In the genomic region with DNA sequence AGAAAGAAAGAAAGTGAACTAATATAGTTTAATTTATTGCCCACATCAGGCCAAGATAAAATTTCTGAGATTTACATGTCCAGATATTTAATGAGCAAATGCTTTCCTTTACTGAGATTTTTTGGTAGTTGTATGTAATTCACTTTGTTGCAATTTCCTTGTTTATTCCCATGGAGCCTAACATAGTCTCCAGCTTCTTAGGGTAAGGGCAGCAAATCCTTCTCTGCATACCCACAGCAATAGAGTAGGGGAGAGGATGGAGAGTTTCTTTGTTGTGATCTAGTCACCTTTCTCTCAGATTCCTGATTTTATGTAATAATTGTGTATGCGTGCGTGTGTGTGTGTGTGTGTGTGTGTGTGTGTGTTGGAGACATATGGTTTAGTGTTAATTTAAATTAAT, we compare ENCODE assay signal across 16 cellular contexts. TPM values are rescaled to one million over a fixed set of nuclear protein-coding genes. Genes with fewer than 3 reads are reported as not detected.
DNase-seq lines count a peak whose midpoint lies in the region; ATAC-seq and TF ChIP-seq lines count a peak whose summit lies in the region.
"Had no signal": no experiment of that assay in that cellular context is flagged by ENCODE, and none has a peak within 500 bp of the region (broad histone marks: within the 10 kb centered on the region; RNA-seq: fewer than 3 reads in every experiment).

No MANE protein-coding gene starts in this region.

- peaks cover 47% of the 10 kb centered on the region for H3K4me1 ChIP-seq in GM23338 (ENCODE audit: insufficient read depth)
- peaks cover 56% of the 10 kb centered on the region for H3K4me1 ChIP-seq in SJSA1 (replicated peaks)
- H3K4me1 ChIP-seq in iPS DF 6.9 (ENCODE audit: control insufficient read depth, insufficient read depth, low read length) = peaks cover 5% of the 10 kb centered on the region; the same call in 1 of the 2 replicates
- no peaks in the 10 kb centered on the region for H3K4me1 ChIP-seq in mucosa of descending colon (ENCODE audit: low read depth)

- H3K79me2 ChIP-seq in GM23338 (replicated peaks; ENCODE audit: insufficient read depth) = peaks cover 58% of the 10 kb centered on the region

- H3F3A ChIP-seq in GM23338 (replicated peaks; ENCODE audit: low read depth) = 0 out of 2 replicates have a peak, but pooled peaks cover 1% of the 10 kb centered on the region

- no CpG with 5 or more reads among the region's 2 CpGs for WGBS in iPS DF 6.9 (ENCODE audit: insufficient coverage, insufficient read length)

- peak; percentile 55 for ATAC-seq in GM23338
- ATAC-seq in mucosa of descending colon = no peak
- no peak for ATAC-seq in HG03342 (IDR thresholded peaks at IDR 0.05; ENCODE audit: unreplicated experiment)
- ATAC-seq: Panc1 had no signal

- peaks cover 36% of the 10 kb centered on the region for H3K36me3 Mint-ChIP-seq in GM23338 (ENCODE audit: low read depth)
- no peaks in the 10 kb centered on the region for H3K36me3 Mint-ChIP-seq in mesothelial cell of epicardium

- peaks cover 61% of the 10 kb centered on the region for H3K4me1 Mint-ChIP-seq in GM23338
- H3K4me1 Mint-ChIP-seq in mesothelial cell of epicardium = peaks cover 37% of the 10 kb centered on the region

- H3K9me3 ChIP-seq in SJSA1 (replicated peaks) (no peaks in the 10 kb centered on the region), iPS DF 6.9 (ENCODE audit: control insufficient read depth, insufficient read depth, low read length) (no peaks in the 10 kb centered on the region), mucosa of descending colon (no peaks in the 10 kb centered on the region)

- H3K9me3 Mint-ChIP-seq in GM23338 (no peaks in the 10 kb centered on the region), mesothelial cell of epicardium (no peaks in the 10 kb centered on the region)

- peaks cover 3% of the 10 kb centered on the region for H3K27me3 Mint-ChIP-seq in GM23338 (ENCODE audit: insufficient read depth, low read depth, poor library complexity)
- no peaks in the 10 kb centered on the region for H3K27me3 Mint-ChIP-seq in mesothelial cell of epicardium (ENCODE audit: low read depth)

- no peaks in the 10 kb centered on the region for H3K9me2 ChIP-seq in GM23338 (ENCODE audit: insufficient read depth)

- no peaks in the 10 kb centered on the region for H4K20me1 ChIP-seq in GM23338 (replicated peaks; ENCODE audit: insufficient read depth)

- DNase-seq in GM23338 (ENCODE audit: low spot score) = no peak
- peak in 1 of 2 experiments; percentile 72 for DNase-seq in SJSA1 (ENCODE audit: low read depth in 1 of 2, low spot score in 2 of 2)
- no peak for DNase-seq in iPS DF 6.9 (ENCODE audit: low read depth, low spot score)
- no peak for DNase-seq in mesothelial cell of epicardium (ENCODE audit: low spot score in 2 of 2, unreplicated experiment in 2 of 2)
- DNase-seq in mucosa of descending colon = no peak
- DNase-seq in stimulated activated CD4-positive, alpha-beta T cell treated with anti-CD3 and anti-CD28 coated beads, Interleukin-4, amount 100 ng/mL, for 1 hour = no peak
- DNase-seq in NCI-H446 treated with DMSO at 0.1 percent for 48 hours (lab: John Stamatoyannopoulos, UW) = no peak
- DNase-seq: GDM1; KG1; NCI-H1105; NCI-H510A treated with DMSO at 0.1 percent for 48 hours; NCI-H774; NK-92 treated with Interleukin-12 subunit alpha and Interleukin-12 subunit beta, amount 100 ng/mL, for 24 hours had no signal

- no peak for TF ChIP-seq CTCF in GM23338 (conservative IDR thresholded peaks at IDR 0.05; ENCODE audit: low read depth in 2 of 2)
- no peak for TF ChIP-seq CTCF in mesothelial cell of epicardium (IDR thresholded peaks at IDR 0.05; ENCODE audit: unreplicated experiment)
- TF ChIP-seq CTCF in mucosa of descending colon (IDR thresholded peaks at IDR 0.05) = no peak

- H3K27ac Mint-ChIP-seq in GM23338 (peak overlapping the region; percentile 82), mesothelial cell of epicardium (peak overlapping the region; percentile 2)

- H3K4me2 ChIP-seq in GM23338 = peak overlapping the region; percentile 73

- H2AFZ ChIP-seq in GM23338 = no peak overlapping the region

- peak overlapping the region; percentile 70 for H3K4me3 Mint-ChIP-seq in GM23338
- no peak overlapping the region for H3K4me3 Mint-ChIP-seq in mesothelial cell of epicardium

- peak overlapping the region; percentile 97 for H3K27ac ChIP-seq in GM23338 (ENCODE audit: low read depth)
- peak overlapping the region; percentile 57 for H3K27ac ChIP-seq in SJSA1
- H3K27ac ChIP-seq in iPS DF 6.9 (ENCODE audit: low read length) = peak overlapping the region; percentile 72
- H3K27ac ChIP-seq: C4-2B had no signal

- H3K36me3 ChIP-seq in GM23338 (ENCODE audit: insufficient read depth) (peaks cover 4% of the 10 kb centered on the region; the same call in 1 of the 2 replicates), SJSA1 (no peaks in the 10 kb centered on the region), iPS DF 6.9 (ENCODE audit: control insufficient read depth, insufficient read depth, low read length) (peaks cover 6% of the 10 kb centered on the region; the same call in 1 of the 2 replicates), mucosa of descending colon (ENCODE audit: low read depth) (no peaks in the 10 kb centered on the region)

- intact Hi-C loops in mucosa of descending colon (cut with DNase I, micrococcal nuclease) = no loop called here

- H3K4me3 ChIP-seq in GM23338 (peak overlapping the region; percentile 49), SJSA1 (no peak overlapping the region), iPS DF 6.9 (ENCODE audit: low read length) (peak overlapping the region; percentile 12; the same call in 1 of the 2 replicates), mucosa of descending colon (no peak overlapping the region)

- no peaks in the 10 kb centered on the region for H3K27me3 ChIP-seq in GM23338 (ENCODE audit: insufficient read depth)
- no peaks in the 10 kb centered on the region for H3K27me3 ChIP-seq in SJSA1 (replicated peaks)
- H3K27me3 ChIP-seq in iPS DF 6.9 (ENCODE audit: control insufficient read depth, insufficient read depth, low read length) = no peaks in the 10 kb centered on the region

TF ChIP-seq in GM23338, 12 proteins besides CTCF, POLR2A, EP300 and RAD21:
- TF ChIP-seq JUNB (IDR thresholded peaks at IDR 0.05; ENCODE audit: unreplicated experiment) = no peak
- TF ChIP-seq ZNF114 (CRISPR knock-in tag; IDR thresholded peaks at IDR 0.05) = no peak
- no peak for TF ChIP-seq POLR2AphosphoS5 (IDR thresholded peaks at IDR 0.05; ENCODE audit: low read depth)
- TF ChIP-seq REST (IDR thresholded peaks at IDR 0.05; ENCODE audit: unreplicated experiment) = no peak
- TF ChIP-seq, protein P1, sequence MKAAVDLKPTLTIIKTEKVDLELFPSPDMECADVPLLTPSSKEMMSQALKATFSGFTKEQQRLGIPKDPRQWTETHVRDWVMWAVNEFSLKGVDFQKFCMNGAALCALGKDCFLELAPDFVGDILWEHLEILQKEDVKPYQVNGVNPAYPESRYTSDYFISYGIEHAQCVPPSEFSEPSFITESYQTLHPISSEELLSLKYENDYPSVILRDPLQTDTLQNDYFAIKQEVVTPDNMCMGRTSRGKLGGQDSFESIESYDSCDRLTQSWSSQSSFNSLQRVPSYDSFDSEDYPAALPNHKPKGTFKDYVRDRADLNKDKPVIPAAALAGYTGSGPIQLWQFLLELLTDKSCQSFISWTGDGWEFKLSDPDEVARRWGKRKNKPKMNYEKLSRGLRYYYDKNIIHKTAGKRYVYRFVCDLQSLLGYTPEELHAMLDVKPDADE (IDR thresholded peaks at IDR 0.05) = no peak

RNA-seq across cellular contexts. Expression of gene DPYSL3, which starts 51.6 kb away (rescaled TPM):
- total RNA-seq in GM23338 (2014; rRNA removed; shearing (Covaris generic)) = 440 and 455 TPM in 2 replicates
- 97.6 and 102 TPM in 2 replicates for polyA plus RNA-seq in GM23338 (2016; fragmentation: Nextera tagmentation; extraction: Ambion mirVana)
- 125 and 156 TPM in 2 replicates for total RNA-seq in SJSA1 (2014; rRNA removed; shearing (Covaris generic))
- total RNA-seq in mesothelial cell of epicardium (161 to 169 TPM (median 165 TPM) in 3 replicates), mucosa of descending colon (100 to 1,000 TPM in 1 of 3 donors, 10 to 100 TPM in 2; 12.0 to 134 (median 31.1) TPM)

Comparison
In these comparisons a context has a peak if more than half of its experiments do, and no peak if none do; other contexts are left out.
1. H3K4me3 ChIP-seq: peak in GM23338 (single experiment) and iPS DF 6.9 (single experiment); none in SJSA1 (single experiment) and mucosa of descending colon (single experiment).
2. Peak in every context shown above with its lines, with median percentiles within 50 percentile points of each other: H3K27ac ChIP-seq.